In the genomic region with DNA sequence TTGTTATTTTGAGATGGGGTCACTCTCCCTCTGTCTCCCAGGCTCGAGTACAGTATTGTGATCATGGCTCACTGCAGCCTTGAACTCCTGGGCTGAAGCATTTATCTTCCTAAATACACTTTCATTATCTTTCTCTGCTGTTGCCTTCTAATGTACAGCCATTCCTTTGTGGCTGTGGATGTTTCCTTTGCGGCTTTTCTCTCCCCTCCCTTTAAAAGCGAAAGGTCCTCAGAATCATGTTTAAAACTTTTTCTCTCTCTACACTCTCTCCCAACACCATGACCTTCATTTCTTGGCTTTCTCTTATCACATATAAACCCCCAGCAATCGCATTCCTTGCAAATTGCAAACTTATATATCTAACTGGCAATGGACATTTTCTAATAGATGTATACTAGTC, we compare ENCODE assay signal across 1 cellular context.
TF ChIP-seq lines count a peak whose summit lies in the region.

No MANE protein-coding gene starts in this region.

TF ChIP-seq in H1, 55 proteins besides CTCF, POLR2A, EP300 and RAD21:
- TF ChIP-seq YY1 (IDR thresholded peaks at IDR 0.05; ENCODE audit: low read depth, low read length), result no peak
- TF ChIP-seq KDM4A (IDR thresholded peaks at IDR 0.05; ENCODE audit: low read depth, low read length, severe bottlenecking), result no peak
- TF ChIP-seq SRF (IDR thresholded peaks at IDR 0.05; ENCODE audit: low read depth, low read length), result no peak
- TF ChIP-seq EZH2 (IDR thresholded peaks at IDR 0.05; ENCODE audit: low read depth, low read length, severe bottlenecking), result no peak
- TF ChIP-seq, protein P1, sequence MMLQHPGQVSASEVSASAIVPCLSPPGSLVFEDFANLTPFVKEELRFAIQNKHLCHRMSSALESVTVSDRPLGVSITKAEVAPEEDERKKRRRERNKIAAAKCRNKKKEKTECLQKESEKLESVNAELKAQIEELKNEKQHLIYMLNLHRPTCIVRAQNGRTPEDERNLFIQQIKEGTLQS (IDR thresholded peaks at IDR 0.05; ENCODE audit: insufficient read depth, low read depth, low read length), result no peak
- TF ChIP-seq POLR2AphosphoS5 (IDR thresholded peaks at IDR 0.05; ENCODE audit: low read depth, low read length), result no peak
- TF ChIP-seq, protein P2, sequence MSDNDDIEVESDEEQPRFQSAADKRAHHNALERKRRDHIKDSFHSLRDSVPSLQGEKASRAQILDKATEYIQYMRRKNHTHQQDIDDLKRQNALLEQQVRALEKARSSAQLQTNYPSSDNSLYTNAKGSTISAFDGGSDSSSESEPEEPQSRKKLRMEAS (IDR thresholded peaks at IDR 0.05), result no peak
- no peak for TF ChIP-seq CEBPB (IDR thresholded peaks at IDR 0.05; ENCODE audit: low read depth, low read length)
